24 cellular contexts compared by ENCODE assay signal in genomic region chr2:38613849-38614213, GRCh38. TPM values are rescaled to one million over a fixed set of nuclear protein-coding genes. Genes with fewer than 3 reads are reported as not detected.
DNase-seq lines count a peak whose midpoint lies in the region; ATAC-seq, FAIRE-seq and TF ChIP-seq lines count a peak whose summit lies in the region.
"Had no signal": no experiment of that assay in that cellular context is flagged by ENCODE, and none has a peak within 500 bp of the region (broad histone marks: within the 10 kb centered on the region; RNA-seq: fewer than 3 reads in every experiment).

No MANE protein-coding gene starts in this region.

- no peak for FAIRE-seq in H54 (lab: Jason Lieb, UNC)
- no peak for FAIRE-seq in D721Med (lab: Jason Lieb, UNC)
- FAIRE-seq: bronchial epithelial cell had no signal

- POLR2A ChIA-PET in IMR-90 (lab: Charles Lee; ENCODE audit: unreplicated experiment), result no interaction called here

- in situ Hi-C loops in IMR-90 (cut with MboI; ENCODE audit: low sequenced_read_pairs), result no loop called here

- no peak overlapping the region for H2BK5ac ChIP-seq in IMR-90 (ENCODE audit: low read depth, low read length, poor library complexity, severe bottlenecking)

- ATAC-seq in CD4-positive, CD25-positive, alpha-beta regulatory T cell (ENCODE audit: low read depth in 2 of 2), result no peak
- no peak for ATAC-seq in IMR-90 (ENCODE audit: low read depth)
- ATAC-seq in GM21423 (IDR thresholded peaks at IDR 0.05; ENCODE audit: unreplicated experiment), result no peak
- ATAC-seq: activated CD8-positive, alpha-beta memory T cell treated with anti-CD3 and anti-CD28 coated beads, Interleukin-2, amount 10 ng/mL, durations not matched to agents 7 days and 5 days; naive thymus-derived CD8-positive, alpha-beta T cell had no signal

- no peak overlapping the region for H4K5ac ChIP-seq in IMR-90 (ENCODE audit: low read depth, low read length)

- no peak overlapping the region for H3K9ac ChIP-seq in IMR-90 (ENCODE audit: low read depth, low read length)
- H3K9ac ChIP-seq: BLaER1 had no signal

- TF ChIP-seq POLR2A in IMR-90 (IDR thresholded peaks at IDR 0.05; ENCODE audit: low read depth, low read length) (no peak), H54 (IDR thresholded peaks at IDR 0.05; ENCODE audit: low read depth, low read length) (no peak)

- no peaks in the 10 kb centered on the region for H3K27me3 Mint-ChIP-seq in CD4-positive, CD25-positive, alpha-beta regulatory T cell
- peaks cover 4% of the 10 kb centered on the region for H3K27me3 Mint-ChIP-seq in nephron (ENCODE audit: low read depth)
- H3K27me3 Mint-ChIP-seq: activated CD8-positive, alpha-beta memory T cell treated with anti-CD3 and anti-CD28 coated beads, Interleukin-2, amount 10 ng/mL, durations not matched to agents 7 days and 5 days had no signal

- H3K18ac ChIP-seq in IMR-90 (ENCODE audit: low read depth, low read length), result no peak overlapping the region

- WGBS in IMR-90 (ENCODE audit: extremely low coverage in 2 of 2, insufficient read length in 1 of 2), 2 experiments, result 100% methylated on average over 1 of the region's 3 CpGs; no CpG with 5 or more reads in 1 of the 2 experiments

- H3K79me1 ChIP-seq in IMR-90 (ENCODE audit: low read depth in 1 of 2, low read length in 2 of 2), result no peaks in the 10 kb centered on the region

- H3K14ac ChIP-seq in IMR-90 (replicated peaks; ENCODE audit: low read depth, low read length), result no peak overlapping the region

- peak overlapping the region in 2 of 3 donors; percentile 1 to 37 for H3K27ac Mint-ChIP-seq in CD4-positive, CD25-positive, alpha-beta regulatory T cell
- peak overlapping the region in 2 of 3 experiments; percentile 1 to 52 for H3K27ac Mint-ChIP-seq in nephron
- H3K27ac Mint-ChIP-seq: activated CD8-positive, alpha-beta memory T cell treated with anti-CD3 and anti-CD28 coated beads, Interleukin-2, amount 10 ng/mL, durations not matched to agents 7 days and 5 days; naive thymus-derived CD8-positive, alpha-beta T cell; T-helper 1 cell treated with Interleukin-12 subunit alpha and Interleukin-12 subunit beta and Interleukin-4 antibody, amounts not matched to agents 30 μg/mL and 1 μg/mL, for 36 hours had no signal

- no peak overlapping the region; a peak in 1 of 4 replicates for H4K8ac ChIP-seq in IMR-90 (ENCODE audit: low read depth in 2 of 2, low read length in 2 of 2)

- CTCF ChIA-PET in IMR-90 (lab: Yijun Ruan, JAX), result interaction anchor here (1.5 kb wide), 1 partner anchor 10 kb away, joined by 5 read pairs; no protein-coding TSS in a partner anchor

- H2BK20ac ChIP-seq in IMR-90 (ENCODE audit: low read depth, low read length), result no peak overlapping the region

- H3K9me3 ChIP-seq in CD4-positive, CD25-positive, alpha-beta regulatory T cell (ENCODE audit: control insufficient read depth in 2 of 2, low read length in 2 of 2), result no peaks in the 10 kb centered on the region
- no peaks in the 10 kb centered on the region for H3K9me3 ChIP-seq in IMR-90 (ENCODE audit: control insufficient read depth, insufficient read depth, low read length)
- H3K9me3 ChIP-seq: Caco-2 had no signal

- peak overlapping the region in 1 of 4 donors; percentile 33 for H3K4me3 Mint-ChIP-seq in CD4-positive, CD25-positive, alpha-beta regulatory T cell
- H3K4me3 Mint-ChIP-seq in nephron, result no peak overlapping the region
- H3K4me3 Mint-ChIP-seq: activated CD8-positive, alpha-beta memory T cell treated with anti-CD3 and anti-CD28 coated beads, Interleukin-2, amount 10 ng/mL, durations not matched to agents 7 days and 5 days; naive thymus-derived CD8-positive, alpha-beta T cell; T-helper 1 cell treated with Interleukin-12 subunit alpha and Interleukin-12 subunit beta and Interleukin-4 antibody, amounts not matched to agents 30 μg/mL and 1 μg/mL, for 36 hours had no signal

- H3K23ac ChIP-seq in IMR-90 (ENCODE audit: low read depth, low read length), result no peak overlapping the region

- no TSS peak for BruUV-seq in IMR-90 (replicated peaks; lab: Mats Ljungman, UMichigan)

- no peak overlapping the region for H3K56ac ChIP-seq in IMR-90 (ENCODE audit: extremely low read depth, insufficient read depth, low read length)

- no peaks in the 10 kb centered on the region for H3K9me1 ChIP-seq in IMR-90 (ENCODE audit: insufficient read depth, low read length)

- H2AFZ ChIP-seq in IMR-90 (replicated peaks; ENCODE audit: low read length, poor library complexity), result no peak overlapping the region

- TF ChIP-seq RAD21 in IMR-90 (IDR thresholded peaks at IDR 0.05; ENCODE audit: low read length), result no peak

- H3K4me3 ChIP-seq in CD4-positive, CD25-positive, alpha-beta regulatory T cell (ENCODE audit: low read depth, low read length), result no peak overlapping the region
- no peak overlapping the region for H3K4me3 ChIP-seq in IMR-90 (ENCODE audit: insufficient read depth, low read depth, low read length)
- H3K4me3 ChIP-seq: BLaER1, left ventricle myocardium inferior, SK-N-MC had no signal

- peaks cover 4% of the 10 kb centered on the region for H3K4me1 ChIP-seq in CD4-positive, CD25-positive, alpha-beta regulatory T cell (ENCODE audit: control insufficient read depth, insufficient read depth, low read length, poor library complexity, severe bottlenecking)
- H3K4me1 ChIP-seq in IMR-90 (ENCODE audit: control insufficient read depth, insufficient read depth, low read length), result no peaks in the 10 kb centered on the region; the same call in 1 of the 2 replicates
- H3K4me1 ChIP-seq: BLaER1, left ventricle myocardium inferior had no signal

- peaks cover 11 to 29% (median 18%) of the 10 kb centered on the region in 4 donors for H3K4me1 Mint-ChIP-seq in CD4-positive, CD25-positive, alpha-beta regulatory T cell
- H3K4me1 Mint-ChIP-seq in nephron, result peaks cover 20% of the 10 kb centered on the region

- no peaks in the 10 kb centered on the region for H4K20me1 ChIP-seq in IMR-90 (ENCODE audit: insufficient read depth, low read length)
- H4K20me1 ChIP-seq: BLaER1 had no signal

- peak overlapping the region; percentile 44; the same call in 1 of the 2 replicates for H2AK5ac ChIP-seq in IMR-90 (ENCODE audit: low read depth, low read length)

- dilution Hi-C loops in IMR-90 (cut with HindIII; ENCODE audit: low sequenced_read_pairs, unreplicated experiment), result no loop called here

- H3K9me3 Mint-ChIP-seq in CD4-positive, CD25-positive, alpha-beta regulatory T cell, result peaks cover 0 to 2% (median 0%) of the 10 kb centered on the region in 7 donors
- no peaks in the 10 kb centered on the region for H3K9me3 Mint-ChIP-seq in nephron
- H3K9me3 Mint-ChIP-seq: naive thymus-derived CD8-positive, alpha-beta T cell; T-helper 1 cell treated with Interleukin-12 subunit alpha and Interleukin-12 subunit beta and Interleukin-4 antibody, amounts not matched to agents 30 μg/mL and 1 μg/mL, for 36 hours had no signal

- no peak overlapping the region for H3K4ac ChIP-seq in IMR-90 (ENCODE audit: low read depth, low read length)

- no peaks in the 10 kb centered on the region for H3K36me3 ChIP-seq in CD4-positive, CD25-positive, alpha-beta regulatory T cell (ENCODE audit: control insufficient read depth, insufficient read depth, low read length)
- no peaks in the 10 kb centered on the region for H3K36me3 ChIP-seq in IMR-90 (ENCODE audit: control insufficient read depth, insufficient read depth, low read length)
- H3K36me3 ChIP-seq: BLaER1, left ventricle myocardium inferior had no signal

- intact Hi-C loops in IMR-90 (cut with micrococcal nuclease), result no loop called here

- no peaks in the 10 kb centered on the region for H3K27me3 ChIP-seq in CD4-positive, CD25-positive, alpha-beta regulatory T cell (ENCODE audit: control insufficient read depth, insufficient read depth, low read length)
- H3K27me3 ChIP-seq in IMR-90 (ENCODE audit: control insufficient read depth, insufficient read depth, low read length), result peaks cover 5% of the 10 kb centered on the region
- H3K27me3 ChIP-seq: BLaER1 had no signal

- no peak overlapping the region for H3K27ac ChIP-seq in CD4-positive, CD25-positive, alpha-beta regulatory T cell (ENCODE audit: insufficient read depth, low read length, poor library complexity, severe bottlenecking)
- H3K27ac ChIP-seq in IMR-90 (ENCODE audit: insufficient read depth, low read length) (no peak overlapping the region), VCaP (peak overlapping the region; percentile 61)
- H3K27ac ChIP-seq: BLaER1, epithelial cell of prostate, left ventricle myocardium inferior, SK-N-MC had no signal

- H2BK15ac ChIP-seq in IMR-90 (ENCODE audit: low read depth, low read length), result no peak overlapping the region

- no peaks in the 10 kb centered on the region for H3K36me3 Mint-ChIP-seq in CD4-positive, CD25-positive, alpha-beta regulatory T cell
- no peaks in the 10 kb centered on the region for H3K36me3 Mint-ChIP-seq in nephron (ENCODE audit: low read depth)
- H3K36me3 Mint-ChIP-seq: naive thymus-derived CD8-positive, alpha-beta T cell had no signal

- no peak overlapping the region for H4K91ac ChIP-seq in IMR-90 (ENCODE audit: insufficient read depth, low read depth, low read length)

- H3K4me2 ChIP-seq in IMR-90 (ENCODE audit: low read depth, low read length), result no peak overlapping the region
- H3K4me2 ChIP-seq: BLaER1 had no signal

- H2AK9ac ChIP-seq in IMR-90 (replicated peaks; ENCODE audit: low read depth, low read length, poor library complexity), result no peak overlapping the region

- no peak for DNase-seq in CD4-positive, CD25-positive, alpha-beta regulatory T cell
- DNase-seq in IMR-90 (no peak), D341Med (ENCODE audit: low spot score) (no peak), H54 (ENCODE audit: insufficient read length, low spot score) (no peak), D721Med (ENCODE audit: insufficient read length, low spot score) (no peak)
- DNase-seq: activated CD4-positive, alpha-beta T cell treated with anti-CD3 and anti-CD28 coated beads, Interleukin-2, amount 50 U/mL, for 1 hour; activated CD8-positive, alpha-beta memory T cell treated with anti-CD3 and anti-CD28 coated beads, Interleukin-2, amount 10 ng/mL, durations not matched to agents 7 days and 5 days; activated naive CD4-positive, alpha-beta T cell treated with anti-CD3 and anti-CD28 coated beads, Interleukin-2, amount 50 U/mL, for 16 hours; Caco-2; effector CD4-positive, alpha-beta T cell; glutamatergic neuron; left ventricle myocardium inferior; naive thymus-derived CD8-positive, alpha-beta T cell; NCI-H2029 treated with DMSO at 0.1 percent for 48 hours; NCI-H226; stimulated activated CD4-positive, alpha-beta T cell treated with anti-CD3 and anti-CD28 coated beads, Interleukin-4, amount 100 ng/mL, for 1 hour had no signal

- no peak overlapping the region for H2BK120ac ChIP-seq in IMR-90 (ENCODE audit: low read depth, low read length)

- no peak for TF ChIP-seq CTCF in IMR-90 (conservative IDR thresholded peaks at IDR 0.05; ENCODE audit: low read depth, low read length)
- no peak for TF ChIP-seq CTCF in VCaP (conservative IDR thresholded peaks at IDR 0.05)
- TF ChIP-seq CTCF in nephron (IDR thresholded peaks at IDR 0.05; ENCODE audit: unreplicated experiment in 3 of 3), result no peak
- TF ChIP-seq CTCF in D721Med (IDR thresholded peaks at IDR 0.05; ENCODE audit: insufficient read depth, missing control alignments), result no peak

RNA-seq across cellular contexts. Expression of gene HNRNPLL, which starts 11.1 kb away (rescaled TPM):
- 124 TPM for total RNA-seq in CD4-positive, CD25-positive, alpha-beta regulatory T cell
- 10 to 100 TPM; 59.6 to 81.3 (median 69.9) TPM for polyA plus RNA-seq in CD4-positive, CD25-positive, alpha-beta regulatory T cell
- 49.2 and 53.1 TPM in 2 replicates for total RNA-seq in IMR-90 (2012; rRNA removed)
- 20.2 and 23.7 TPM in 2 replicates for polyA plus RNA-seq in IMR-90 (2012; rRNA removed)
- polyA plus RNA-seq in IMR-90 (2012; cell fraction: cytosol; rRNA removed), result 9.2 and 12.6 TPM in 2 replicates
- polyA plus RNA-seq in IMR-90 (2012; cell fraction: nucleus; rRNA removed; ENCODE audit: low replicate concordance), result 7.9 and 36.5 TPM in 2 replicates

RNA-seq across cellular contexts. Expression of gene GALM, which starts 52.1 kb away (rescaled TPM):
- 46.8 TPM for total RNA-seq in CD4-positive, CD25-positive, alpha-beta regulatory T cell
- 10 to 100 TPM; 47.5 to 75.2 (median 51.4) TPM for polyA plus RNA-seq in CD4-positive, CD25-positive, alpha-beta regulatory T cell
- total RNA-seq in IMR-90 (2012; rRNA removed), result 16.4 and 24.2 TPM in 2 replicates
- polyA plus RNA-seq in IMR-90 (2012; rRNA removed), result 11.8 and 12.1 TPM in 2 replicates
- 14.7 and 16.4 TPM in 2 replicates for polyA plus RNA-seq in IMR-90 (2012; cell fraction: cytosol; rRNA removed)
- 7.5 and 8.4 TPM in 2 replicates for polyA plus RNA-seq in IMR-90 (2012; cell fraction: nucleus; rRNA removed; ENCODE audit: low replicate concordance)
